ENCODE assay signal across 8 cellular contexts in the genomic region with DNA sequence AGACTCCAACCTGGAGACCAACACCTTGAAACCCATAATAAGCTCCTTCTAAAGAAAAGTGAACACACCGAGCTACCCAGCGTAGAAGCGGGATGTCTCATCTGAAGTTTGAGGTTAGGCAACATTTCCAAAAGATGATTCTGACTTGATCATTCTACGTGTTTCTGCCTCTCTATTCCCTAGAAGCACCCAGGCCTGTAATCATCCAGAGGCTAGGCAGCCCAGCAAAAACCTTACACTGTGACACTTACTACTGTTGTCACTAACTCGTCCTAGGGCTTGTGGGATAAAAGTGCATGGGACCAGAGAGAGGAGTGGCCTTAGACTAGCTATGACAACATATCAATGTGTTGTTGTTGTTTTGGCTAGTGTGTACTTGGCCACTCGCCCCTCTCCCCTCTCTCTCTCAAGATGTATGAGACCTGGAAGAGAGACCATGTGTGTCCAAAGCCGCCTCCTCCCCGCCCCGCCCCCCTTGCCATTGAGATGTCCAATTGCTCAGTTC. TPM values are rescaled to one million over a fixed set of nuclear protein-coding genes. Genes with fewer than 3 reads are reported as not detected.
DNase-seq lines count a peak whose midpoint lies in the region; ATAC-seq and TF ChIP-seq lines count a peak whose summit lies in the region.

No MANE protein-coding gene starts in this region.

- H3K36me3 Mint-ChIP-seq in naive thymus-derived CD8-positive, alpha-beta T cell: peaks cover 12 to 25% (median 17%) of the 10 kb centered on the region in 3 donors

- H3K4me3 Mint-ChIP-seq in naive thymus-derived CD8-positive, alpha-beta T cell: peak overlapping the region; percentile 89 to 97 (median 92)

- H3K27ac Mint-ChIP-seq in naive thymus-derived CD8-positive, alpha-beta T cell: peak overlapping the region; percentile 96 to 99 (median 98)

- peaks cover 17% of the 10 kb centered on the region for H3K4me1 ChIP-seq in effector memory CD4-positive, alpha-beta T cell (ENCODE audit: control insufficient read depth, insufficient read depth, low read length, poor library complexity, severe bottlenecking)
- H3K4me1 ChIP-seq in tibial artery: peaks cover 0 to 21% (median 8%) of the 10 kb centered on the region in 4 donors

- peak overlapping the region; percentile 70 for H3K4me3 ChIP-seq in effector memory CD4-positive, alpha-beta T cell (ENCODE audit: insufficient read depth, low read depth, low read length, poor library complexity, severe bottlenecking)
- peak overlapping the region; percentile 72 to 99 for H3K4me3 ChIP-seq in tibial artery

- H3K4me1 Mint-ChIP-seq in naive thymus-derived CD8-positive, alpha-beta T cell: peaks cover 15 to 47% (median 41%) of the 10 kb centered on the region in 4 donors

- no peaks in the 10 kb centered on the region for H3K27me3 ChIP-seq in effector memory CD4-positive, alpha-beta T cell (replicated peaks; ENCODE audit: control insufficient read depth, insufficient read depth, low read length, poor library complexity, severe bottlenecking)
- H3K27me3 ChIP-seq in tibial artery: no peaks in the 10 kb centered on the region

- H3K9me3 Mint-ChIP-seq in naive thymus-derived CD8-positive, alpha-beta T cell: no peaks in the 10 kb centered on the region

- H3K36me3 ChIP-seq in effector memory CD4-positive, alpha-beta T cell (ENCODE audit: control insufficient read depth, insufficient read depth, low read length): peaks cover 13% of the 10 kb centered on the region
- peaks cover 10 to 18% (median 18%) of the 10 kb centered on the region in 3 donors for H3K36me3 ChIP-seq in tibial artery

- no peak for ATAC-seq in naive thymus-derived CD8-positive, alpha-beta T cell

- TF ChIP-seq CTCF in tibial artery (IDR thresholded peaks at IDR 0.05): no peak

- peak; percentile 51 for DNase-seq in NCI-H2227 (lab: John Stamatoyannopoulos, UW; ENCODE audit: unreplicated experiment)
- DNase-seq in NCI-H2227 treated with DMSO at 0.1 percent for 48 hours (lab: John Stamatoyannopoulos, UW): no peak
- peak; percentile 10 for DNase-seq in SK-N-DZ (ENCODE audit: low spot score)
- DNase-seq in effector memory CD4-positive, alpha-beta T cell: no peak
- DNase-seq in naive thymus-derived CD8-positive, alpha-beta T cell: peak in 5 of 10 donors; percentile 2 to 69 (median 27)
- peak in 1 of 2 donors; percentile 72 for DNase-seq in tibial artery
- DNase-seq in NCI-H226: no peak
- DNase-seq in posterior cingulate gyrus: no peak

- POLR2A ChIA-PET in naive thymus-derived CD8-positive, alpha-beta T cell (lab: Charles Lee): interaction anchor here (0.6 to 6.1 kb wide), 17 partner anchors 9 to 1700 kb away, joined by 3 to 289 read pairs (median 7); no protein-coding TSS in a partner anchor

- intact Hi-C loops in tibial artery (cut with DNase I; ENCODE audit: low total_unique reads) (loop anchor here (2.0 kb wide), 1 partner anchor 55 kb away; no protein-coding TSS in a partner anchor), posterior cingulate gyrus (cut with DNase I) (no loop called here)

- H3K9me3 ChIP-seq in effector memory CD4-positive, alpha-beta T cell (ENCODE audit: control insufficient read depth, low read length): no peaks in the 10 kb centered on the region
- no peaks in the 10 kb centered on the region for H3K9me3 ChIP-seq in tibial artery

- H3K27ac ChIP-seq in effector memory CD4-positive, alpha-beta T cell (ENCODE audit: insufficient read depth, low read length, poor library complexity, severe bottlenecking): peak overlapping the region; percentile 77
- H3K27ac ChIP-seq in tibial artery: peak overlapping the region; percentile 87 to 95

- peaks cover 0 to 2% (median 0%) of the 10 kb centered on the region in 5 donors for H3K27me3 Mint-ChIP-seq in naive thymus-derived CD8-positive, alpha-beta T cell

RNA-seq across cellular contexts. Expression of a gene that starts 1.4 kb away (rescaled TPM):
- polyA plus RNA-seq in SK-N-DZ (2014; cell fraction: cytosol; rRNA removed): 15.6 and 17.2 TPM in 2 replicates
- 23.4 and 28.2 TPM in 2 replicates for polyA plus RNA-seq in SK-N-DZ (2014; cell fraction: nucleus; rRNA removed)
- 10 to 100 TPM; 42.7 to 48.7 TPM for total RNA-seq in naive thymus-derived CD8-positive, alpha-beta T cell
- 10 to 100 TPM; 14.6 to 19.2 (median 18.4) TPM for polyA plus RNA-seq in naive thymus-derived CD8-positive, alpha-beta T cell

Comparison
In these comparisons a context has a peak if more than half of its experiments do, and no peak if none do; other contexts are left out.
1. DNase-seq: peak in NCI-H2227 (single experiment) and SK-N-DZ (single experiment); none in NCI-H2227 treated with DMSO at 0.1 percent for 48 hours (single experiment), effector memory CD4-positive, alpha-beta T cell (0 of 3), NCI-H226 (single experiment) and posterior cingulate gyrus (0 of 10).